In genomic region chr5:33763435-33763834, GRCh38 we compare ENCODE assay signal across 2 cellular contexts.
TF ChIP-seq lines count a peak whose summit lies in the region.

No MANE protein-coding gene starts in this region.

TF ChIP-seq in GM23338, 12 proteins besides CTCF, POLR2A, EP300 and RAD21 (continued from another document):
- TF ChIP-seq, protein P1, sequence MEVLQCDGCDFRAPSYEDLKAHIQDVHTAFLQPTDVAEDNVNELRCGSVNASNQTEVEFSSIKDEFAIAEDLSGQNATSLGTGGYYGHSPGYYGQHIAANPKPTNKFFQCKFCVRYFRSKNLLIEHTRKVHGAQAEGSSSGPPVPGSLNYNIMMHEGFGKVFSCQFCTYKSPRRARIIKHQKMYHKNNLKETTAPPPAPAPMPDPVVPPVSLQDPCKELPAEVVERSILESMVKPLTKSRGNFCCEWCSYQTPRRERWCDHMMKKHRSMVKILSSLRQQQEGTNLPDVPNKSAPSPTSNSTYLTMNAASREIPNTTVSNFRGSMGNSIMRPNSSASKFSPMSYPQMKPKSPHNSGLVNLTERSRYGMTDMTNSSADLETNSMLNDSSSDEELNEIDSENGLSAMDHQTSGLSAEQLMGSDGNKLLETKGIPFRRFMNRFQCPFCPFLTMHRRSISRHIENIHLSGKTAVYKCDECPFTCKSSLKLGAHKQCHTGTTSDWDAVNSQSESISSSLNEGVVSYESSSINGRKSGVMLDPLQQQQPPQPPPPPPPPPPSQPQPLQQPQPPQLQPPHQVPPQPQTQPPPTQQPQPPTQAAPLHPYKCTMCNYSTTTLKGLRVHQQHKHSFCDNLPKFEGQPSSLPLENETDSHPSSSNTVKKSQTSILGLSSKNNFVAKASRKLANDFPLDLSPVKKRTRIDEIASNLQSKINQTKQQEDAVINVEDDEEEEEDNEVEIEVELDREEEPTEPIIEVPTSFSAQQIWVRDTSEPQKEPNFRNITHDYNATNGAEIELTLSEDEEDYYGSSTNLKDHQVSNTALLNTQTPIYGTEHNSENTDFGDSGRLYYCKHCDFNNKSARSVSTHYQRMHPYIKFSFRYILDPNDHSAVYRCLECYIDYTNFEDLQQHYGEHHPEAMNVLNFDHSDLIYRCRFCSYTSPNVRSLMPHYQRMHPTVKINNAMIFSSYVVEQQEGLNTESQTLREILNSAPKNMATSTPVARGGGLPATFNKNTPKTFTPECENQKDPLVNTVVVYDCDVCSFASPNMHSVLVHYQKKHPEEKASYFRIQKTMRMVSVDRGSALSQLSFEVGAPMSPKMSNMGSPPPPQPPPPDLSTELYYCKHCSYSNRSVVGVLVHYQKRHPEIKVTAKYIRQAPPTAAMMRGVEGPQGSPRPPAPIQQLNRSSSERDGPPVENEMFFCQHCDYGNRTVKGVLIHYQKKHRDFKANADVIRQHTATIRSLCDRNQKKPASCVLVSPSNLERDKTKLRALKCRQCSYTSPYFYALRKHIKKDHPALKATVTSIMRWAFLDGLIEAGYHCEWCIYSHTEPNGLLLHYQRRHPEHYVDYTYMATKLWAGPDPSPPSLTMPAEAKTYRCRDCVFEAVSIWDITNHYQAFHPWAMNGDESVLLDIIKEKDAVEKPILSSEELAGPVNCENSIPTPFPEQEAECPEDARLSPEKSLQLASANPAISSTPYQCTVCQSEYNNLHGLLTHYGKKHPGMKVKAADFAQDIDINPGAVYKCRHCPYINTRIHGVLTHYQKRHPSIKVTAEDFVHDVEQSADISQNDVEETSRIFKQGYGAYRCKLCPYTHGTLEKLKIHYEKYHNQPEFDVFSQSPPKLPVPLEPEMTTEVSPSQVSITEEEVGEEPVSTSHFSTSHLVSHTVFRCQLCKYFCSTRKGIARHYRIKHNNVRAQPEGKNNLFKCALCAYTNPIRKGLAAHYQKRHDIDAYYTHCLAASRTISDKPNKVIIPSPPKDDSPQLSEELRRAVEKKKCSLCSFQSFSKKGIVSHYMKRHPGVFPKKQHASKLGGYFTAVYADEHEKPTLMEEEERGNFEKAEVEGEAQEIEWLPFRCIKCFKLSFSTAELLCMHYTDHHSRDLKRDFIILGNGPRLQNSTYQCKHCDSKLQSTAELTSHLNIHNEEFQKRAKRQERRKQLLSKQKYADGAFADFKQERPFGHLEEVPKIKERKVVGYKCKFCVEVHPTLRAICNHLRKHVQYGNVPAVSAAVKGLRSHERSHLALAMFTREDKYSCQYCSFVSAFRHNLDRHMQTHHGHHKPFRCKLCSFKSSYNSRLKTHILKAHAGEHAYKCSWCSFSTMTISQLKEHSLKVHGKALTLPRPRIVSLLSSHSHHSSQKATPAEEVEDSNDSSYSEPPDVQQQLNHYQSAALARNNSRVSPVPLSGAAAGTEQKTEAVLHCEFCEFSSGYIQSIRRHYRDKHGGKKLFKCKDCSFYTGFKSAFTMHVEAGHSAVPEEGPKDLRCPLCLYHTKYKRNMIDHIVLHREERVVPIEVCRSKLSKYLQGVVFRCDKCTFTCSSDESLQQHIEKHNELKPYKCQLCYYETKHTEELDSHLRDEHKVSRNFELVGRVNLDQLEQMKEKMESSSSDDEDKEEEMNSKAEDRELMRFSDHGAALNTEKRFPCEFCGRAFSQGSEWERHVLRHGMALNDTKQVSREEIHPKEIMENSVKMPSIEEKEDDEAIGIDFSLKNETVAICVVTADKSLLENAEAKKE (CRISPR knock-in tag; IDR thresholded peaks at IDR 0.05): no peak
- TF ChIP-seq JUNB (IDR thresholded peaks at IDR 0.05; ENCODE audit: unreplicated experiment) (no peak), STAT1 (IDR thresholded peaks at IDR 0.05; ENCODE audit: unreplicated experiment) (no peak), ZNF331 (CRISPR knock-in tag; IDR thresholded peaks at IDR 0.05; ENCODE audit: low read depth) (no peak), CREB1 (CRISPR knock-in tag; IDR thresholded peaks at IDR 0.05; ENCODE audit: low read depth) (no peak), ZNF114 (CRISPR knock-in tag; IDR thresholded peaks at IDR 0.05) (no peak), EZH2phosphoT487 (IDR thresholded peaks at IDR 0.05; ENCODE audit: unreplicated experiment) (no peak), NANOG (IDR thresholded peaks at IDR 0.05; ENCODE audit: borderline replicate concordance) (no peak)
- TF ChIP-seq, protein P2, sequence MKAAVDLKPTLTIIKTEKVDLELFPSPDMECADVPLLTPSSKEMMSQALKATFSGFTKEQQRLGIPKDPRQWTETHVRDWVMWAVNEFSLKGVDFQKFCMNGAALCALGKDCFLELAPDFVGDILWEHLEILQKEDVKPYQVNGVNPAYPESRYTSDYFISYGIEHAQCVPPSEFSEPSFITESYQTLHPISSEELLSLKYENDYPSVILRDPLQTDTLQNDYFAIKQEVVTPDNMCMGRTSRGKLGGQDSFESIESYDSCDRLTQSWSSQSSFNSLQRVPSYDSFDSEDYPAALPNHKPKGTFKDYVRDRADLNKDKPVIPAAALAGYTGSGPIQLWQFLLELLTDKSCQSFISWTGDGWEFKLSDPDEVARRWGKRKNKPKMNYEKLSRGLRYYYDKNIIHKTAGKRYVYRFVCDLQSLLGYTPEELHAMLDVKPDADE (IDR thresholded peaks at IDR 0.05): no peak

TF ChIP-seq in WTC11, 78 proteins besides CTCF, POLR2A, EP300 and RAD21 (continued from another document):
- no peak for TF ChIP-seq ZNF281 (CRISPR knock-in tag; IDR thresholded peaks at IDR 0.05)
- no peak for TF ChIP-seq ATF1 (CRISPR knock-in tag; IDR thresholded peaks at IDR 0.05)
- TF ChIP-seq ZNF416 (CRISPR knock-in tag; IDR thresholded peaks at IDR 0.05): no peak
- TF ChIP-seq TEAD4 (CRISPR knock-in tag; IDR thresholded peaks at IDR 0.05): no peak
- TF ChIP-seq ZNF396 (CRISPR knock-in tag; IDR thresholded peaks at IDR 0.05; ENCODE audit: borderline replicate concordance): no peak
- TF ChIP-seq JAZF1 (CRISPR knock-in tag; IDR thresholded peaks at IDR 0.05): no peak
- TF ChIP-seq KAT7 (CRISPR knock-in tag; IDR thresholded peaks at IDR 0.05; ENCODE audit: borderline replicate concordance): no peak
- TF ChIP-seq FOXK1 (CRISPR knock-in tag; IDR thresholded peaks at IDR 0.05): no peak
- TF ChIP-seq, protein P3, sequence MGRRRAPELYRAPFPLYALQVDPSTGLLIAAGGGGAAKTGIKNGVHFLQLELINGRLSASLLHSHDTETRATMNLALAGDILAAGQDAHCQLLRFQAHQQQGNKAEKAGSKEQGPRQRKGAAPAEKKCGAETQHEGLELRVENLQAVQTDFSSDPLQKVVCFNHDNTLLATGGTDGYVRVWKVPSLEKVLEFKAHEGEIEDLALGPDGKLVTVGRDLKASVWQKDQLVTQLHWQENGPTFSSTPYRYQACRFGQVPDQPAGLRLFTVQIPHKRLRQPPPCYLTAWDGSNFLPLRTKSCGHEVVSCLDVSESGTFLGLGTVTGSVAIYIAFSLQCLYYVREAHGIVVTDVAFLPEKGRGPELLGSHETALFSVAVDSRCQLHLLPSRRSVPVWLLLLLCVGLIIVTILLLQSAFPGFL (CRISPR knock-in tag; IDR thresholded peaks at IDR 0.05; ENCODE audit: borderline replicate concordance): no peak
- no peak for TF ChIP-seq NFE2L1 (CRISPR knock-in tag; IDR thresholded peaks at IDR 0.05)
- no peak for TF ChIP-seq PRRX2 (CRISPR knock-in tag; IDR thresholded peaks at IDR 0.05)
- TF ChIP-seq ZNF263 (CRISPR knock-in tag; IDR thresholded peaks at IDR 0.05; ENCODE audit: low read depth): no peak
- TF ChIP-seq, protein P4, sequence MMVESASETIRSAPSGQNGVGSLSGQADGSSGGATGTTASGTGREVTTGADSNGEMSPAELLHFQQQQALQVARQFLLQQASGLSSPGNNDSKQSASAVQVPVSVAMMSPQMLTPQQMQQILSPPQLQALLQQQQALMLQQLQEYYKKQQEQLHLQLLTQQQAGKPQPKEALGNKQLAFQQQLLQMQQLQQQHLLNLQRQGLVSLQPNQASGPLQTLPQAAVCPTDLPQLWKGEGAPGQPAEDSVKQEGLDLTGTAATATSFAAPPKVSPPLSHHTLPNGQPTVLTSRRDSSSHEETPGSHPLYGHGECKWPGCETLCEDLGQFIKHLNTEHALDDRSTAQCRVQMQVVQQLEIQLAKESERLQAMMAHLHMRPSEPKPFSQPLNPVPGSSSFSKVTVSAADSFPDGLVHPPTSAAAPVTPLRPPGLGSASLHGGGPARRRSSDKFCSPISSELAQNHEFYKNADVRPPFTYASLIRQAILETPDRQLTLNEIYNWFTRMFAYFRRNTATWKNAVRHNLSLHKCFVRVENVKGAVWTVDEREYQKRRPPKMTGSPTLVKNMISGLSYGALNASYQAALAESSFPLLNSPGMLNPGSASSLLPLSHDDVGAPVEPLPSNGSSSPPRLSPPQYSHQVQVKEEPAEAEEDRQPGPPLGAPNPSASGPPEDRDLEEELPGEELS (CRISPR knock-in tag; IDR thresholded peaks at IDR 0.05): no peak
- TF ChIP-seq, protein P5, sequence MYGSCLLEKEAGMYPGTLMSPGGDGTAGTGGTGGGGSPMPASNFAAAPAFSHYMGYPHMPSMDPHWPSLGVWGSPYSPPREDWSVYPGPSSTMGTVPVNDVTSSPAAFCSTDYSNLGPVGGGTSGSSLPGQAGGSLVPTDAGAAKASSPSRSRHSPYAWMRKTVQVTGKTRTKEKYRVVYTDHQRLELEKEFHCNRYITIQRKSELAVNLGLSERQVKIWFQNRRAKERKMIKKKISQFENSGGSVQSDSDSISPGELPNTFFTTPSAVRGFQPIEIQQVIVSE (CRISPR knock-in tag; IDR thresholded peaks at IDR 0.05; ENCODE audit: borderline replicate concordance): no peak
- TF ChIP-seq ARID4B (CRISPR knock-in tag; IDR thresholded peaks at IDR 0.05; ENCODE audit: borderline replicate concordance): no peak
